Comparison of ENCODE assay signal across 9 cellular contexts in the genomic region with DNA sequence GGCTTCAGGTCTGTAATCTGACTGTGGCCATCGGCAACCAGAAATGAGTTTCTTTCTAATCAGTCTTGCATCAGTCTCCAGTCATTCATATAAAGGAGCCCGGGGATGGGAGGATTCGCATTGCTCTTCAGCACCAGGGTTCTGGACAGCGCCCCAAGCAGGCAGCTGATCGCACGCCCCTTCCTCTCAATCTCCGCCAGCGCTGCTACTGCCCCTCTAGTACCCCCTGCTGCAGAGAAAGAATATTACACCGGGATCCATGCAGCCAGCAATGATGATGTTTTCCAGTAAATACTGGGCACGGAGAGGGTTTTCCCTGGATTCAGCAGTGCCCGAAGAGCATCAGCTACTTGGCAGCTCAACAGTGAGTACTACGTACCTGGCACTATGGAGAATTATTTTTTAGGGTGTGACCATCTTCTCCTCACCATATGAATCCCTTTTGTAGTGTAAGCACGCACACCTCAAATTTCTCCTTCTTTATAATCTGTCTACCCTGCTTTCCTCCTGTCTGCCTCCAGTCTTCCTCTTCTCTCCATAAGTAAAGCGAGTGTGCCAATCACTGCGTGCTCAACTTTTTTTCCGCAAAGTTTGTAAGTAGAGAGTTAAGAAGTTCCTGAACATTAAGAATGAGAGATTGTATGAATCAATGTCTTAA. TPM values are rescaled to one million over a fixed set of nuclear protein-coding genes. Genes with fewer than 3 reads are reported as not detected.
A peak's percentile ranks its signal among the peaks of the same experiment; 100 is the strongest.
DNase-seq lines count a peak whose midpoint lies in the region; ATAC-seq and TF ChIP-seq lines count a peak whose summit lies in the region.
"Had no signal": no experiment of that assay in that cellular context is flagged by ENCODE, and none has a peak within 500 bp of the region (broad histone marks: within the 10 kb centered on the region; RNA-seq: fewer than 3 reads in every experiment).

TSS of gene TPH2 (plus strand) at position 118 of the 658 bp plus-strand sequence. CDS start at position 260, 142 bp downstream.

- H3K4me1 Mint-ChIP-seq in WTC11 (peaks cover 35% of the 10 kb centered on the region), nephron (no peaks in the 10 kb centered on the region)

- H3K4me3 Mint-ChIP-seq in WTC11 (peak within 1 kb of the TSS; percentile 16; the same call in 1 of the 2 replicates), nephron (no peak within 1 kb of the TSS)
- H3K4me3 Mint-ChIP-seq: dendritic cell treated with granulocyte-macrophage colony-stimulating factor and Interleukin-4, amounts not matched to agents 40 ng/mL and 50 ng/mL, for 4 days had no signal

- ATAC-seq in HG02759 (IDR thresholded peaks at IDR 0.05; ENCODE audit: unreplicated experiment) (peak; percentile 68), WTC11 (peak; percentile 95)

- no peaks in the 10 kb centered on the region for H3K9me3 Mint-ChIP-seq in WTC11
- no peaks in the 10 kb centered on the region for H3K9me3 Mint-ChIP-seq in nephron
- H3K9me3 Mint-ChIP-seq: dendritic cell treated with granulocyte-macrophage colony-stimulating factor and Interleukin-4, amounts not matched to agents 40 ng/mL and 50 ng/mL, for 4 days had no signal

- H3K4me3 ChIP-seq in GM12865 (ENCODE audit: low read depth, low read length) (no peak within 1 kb of the TSS), epithelial cell of esophagus (ENCODE audit: low read length) (no peak within 1 kb of the TSS)

- no peaks in the 10 kb centered on the region for H3K27me3 Mint-ChIP-seq in WTC11 (ENCODE audit: low read depth)
- peaks cover 9% of the 10 kb centered on the region for H3K27me3 Mint-ChIP-seq in nephron (ENCODE audit: low read depth)

- H3K27ac Mint-ChIP-seq in WTC11, result peak within 1 kb of the TSS; percentile 48; the same call in 1 of the 2 replicates
- no peak within 1 kb of the TSS for H3K27ac Mint-ChIP-seq in nephron
- H3K27ac Mint-ChIP-seq: dendritic cell treated with granulocyte-macrophage colony-stimulating factor and Interleukin-4, amounts not matched to agents 40 ng/mL and 50 ng/mL, for 4 days had no signal

- H3K36me3 Mint-ChIP-seq in WTC11 (no peaks in the 10 kb centered on the region), nephron (ENCODE audit: low read depth) (no peaks in the 10 kb centered on the region)

- POLR2A ChIA-PET in WTC11 (lab: Charles Lee), result no interaction called here

- peak; percentile 62 for DNase-seq in GM12865 (ENCODE audit: low read depth)
- peak; percentile 53 for DNase-seq in NCI-H2081 treated with DMSO at 0.1 percent for 48 hours (lab: John Stamatoyannopoulos, UW)
- peak; percentile 95 for DNase-seq in WTC11 (ENCODE audit: low spot score)
- DNase-seq in epithelial cell of esophagus (ENCODE audit: low read depth), result peak; percentile 67
- no peak for DNase-seq in NCI-H2107 treated with DMSO at 0.1 percent for 48 hours (lab: John Stamatoyannopoulos, UW; ENCODE audit: unreplicated experiment)
- DNase-seq in NCI-H1417 (lab: John Stamatoyannopoulos, UW), result no peak

- TF ChIP-seq CTCF in GM12865 (IDR thresholded peaks at IDR 0.05; ENCODE audit: insufficient read depth, low read depth, low read length, missing control alignments) (peak; percentile 53), WTC11 (IDR thresholded peaks at IDR 0.05) (peak; percentile 89), epithelial cell of esophagus (IDR thresholded peaks at IDR 0.05; ENCODE audit: insufficient read depth, low read depth, low read length, missing control alignments) (peak; percentile 50), nephron (IDR thresholded peaks at IDR 0.05; ENCODE audit: unreplicated experiment in 3 of 3) (peak; percentile 65 to 84 (median 67))

- CTCF ChIA-PET in WTC11 (lab: Charles Lee), result interaction anchor here (0.6 to 1.5 kb wide), 10 partner anchors 8 to 391 kb away, joined by 3 to 9 read pairs (median 4); no protein-coding TSS in a partner anchor

TF ChIP-seq in WTC11, 78 proteins besides CTCF, POLR2A, EP300 and RAD21 (continues in another document):
- TF ChIP-seq PREB (CRISPR knock-in tag; IDR thresholded peaks at IDR 0.05; ENCODE audit: borderline replicate concordance) (peak; percentile 54; the same call in 1 of the 2 replicates), HMGA2 (CRISPR knock-in tag; IDR thresholded peaks at IDR 0.05) (no peak; the same call in 1 of the 2 replicates), ATF1 (CRISPR knock-in tag; IDR thresholded peaks at IDR 0.05) (no peak), ZNF512 (CRISPR knock-in tag; IDR thresholded peaks at IDR 0.05; ENCODE audit: borderline replicate concordance) (no peak), GTF2I (CRISPR knock-in tag; conservative IDR thresholded peaks at IDR 0.05) (no peak), ZNF396 (CRISPR knock-in tag; IDR thresholded peaks at IDR 0.05; ENCODE audit: borderline replicate concordance) (no peak), NR1H2 (CRISPR knock-in tag; IDR thresholded peaks at IDR 0.05) (no peak), E2F5 (CRISPR knock-in tag; IDR thresholded peaks at IDR 0.05) (no peak), ZNF281 (CRISPR knock-in tag; IDR thresholded peaks at IDR 0.05) (0 out of 2 replicates have a peak, but pooled peaks have one; percentile 48), ZSCAN18 (CRISPR knock-in tag; IDR thresholded peaks at IDR 0.05) (0 out of 2 replicates have a peak, but pooled peaks have one; percentile 51), ZNF232 (CRISPR knock-in tag; IDR thresholded peaks at IDR 0.05) (peak; percentile 89)
- TF ChIP-seq, protein P1, sequence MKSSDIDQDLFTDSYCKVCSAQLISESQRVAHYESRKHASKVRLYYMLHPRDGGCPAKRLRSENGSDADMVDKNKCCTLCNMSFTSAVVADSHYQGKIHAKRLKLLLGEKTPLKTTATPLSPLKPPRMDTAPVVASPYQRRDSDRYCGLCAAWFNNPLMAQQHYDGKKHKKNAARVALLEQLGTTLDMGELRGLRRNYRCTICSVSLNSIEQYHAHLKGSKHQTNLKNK (CRISPR knock-in tag; IDR thresholded peaks at IDR 0.05), result no peak
- TF ChIP-seq, protein P2, sequence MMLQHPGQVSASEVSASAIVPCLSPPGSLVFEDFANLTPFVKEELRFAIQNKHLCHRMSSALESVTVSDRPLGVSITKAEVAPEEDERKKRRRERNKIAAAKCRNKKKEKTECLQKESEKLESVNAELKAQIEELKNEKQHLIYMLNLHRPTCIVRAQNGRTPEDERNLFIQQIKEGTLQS (CRISPR knock-in tag; conservative IDR thresholded peaks at IDR 0.05), result no peak

RNA-seq across cellular contexts. Expression of gene TPH2, which starts in this region (rescaled TPM):
- 0.55 to 0.83 TPM (median 0.64 TPM) in 3 replicates for total RNA-seq in WTC11 (2021)

Comparison
In these comparisons a context has a peak if more than half of its experiments do, and no peak if none do; other contexts are left out.
1. Peak in DNase-seq and ATAC-seq in WTC11; RNA of the gene not detected or under 1 TPM.
2. DNase-seq: peak in GM12865 (single experiment), NCI-H2081 treated with DMSO at 0.1 percent for 48 hours (single experiment) and epithelial cell of esophagus (single experiment); none in NCI-H2107 treated with DMSO at 0.1 percent for 48 hours (single experiment) and NCI-H1417 (0 of 3).
3. Peak in every context shown above with its lines, with median percentiles within 50 percentile points of each other: CTCF ChIP-seq.